Comparison of ENCODE assay signal across 13 cellular contexts in the genomic region with DNA sequence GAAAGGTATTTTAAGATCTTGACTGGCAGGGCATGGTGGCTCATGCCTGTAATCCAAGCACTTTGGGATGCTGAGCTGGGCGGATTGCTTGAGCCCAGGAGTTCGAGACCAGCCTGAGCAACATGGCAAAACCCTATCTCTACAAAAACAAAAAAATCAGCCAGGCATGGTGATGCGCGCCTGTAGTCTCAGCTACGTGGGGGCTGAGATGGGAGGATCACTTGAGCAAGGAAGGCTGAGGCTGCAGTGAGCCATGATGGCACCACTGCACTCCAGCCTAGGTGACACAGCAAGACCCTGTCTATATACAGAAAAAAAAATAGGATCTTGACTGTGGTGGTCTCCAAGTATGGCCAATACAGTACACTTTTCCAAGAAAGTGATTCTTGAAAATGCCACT.
"Had no signal": no experiment of that assay in that cellular context is flagged by ENCODE, and none has a peak within 500 bp of the region (broad histone marks: within the 10 kb centered on the region; RNA-seq: fewer than 3 reads in every experiment).

No MANE protein-coding gene starts in this region.

- H3K9me3 Mint-ChIP-seq: activated naive CD4-positive, alpha-beta T cell treated with anti-CD3 and anti-CD28 coated beads, Interleukin-2, amount 10 ng/mL, durations not matched to agents 7 days and 5 days; activated T-helper 17 cell treated with anti-CD3 and anti-CD28 coated beads, Interleukin-2, amount 50 U/mL, for 72 hours; central memory CD8-positive, alpha-beta T cell had no signal

- DNase-seq: activated CD4-positive, alpha-beta T cell treated with anti-CD3 and anti-CD28 coated beads, Interleukin-2, amount 50 U/mL, for 48 hours; activated CD8-positive, alpha-beta memory T cell treated with anti-CD3 and anti-CD28 coated beads, Interleukin-2, amount 50 U/mL, for 4 hours; activated naive CD4-positive, alpha-beta T cell treated with anti-CD3 and anti-CD28 coated beads, Interleukin-2, amount 10 ng/mL, durations not matched to agents 7 days and 5 days; amniotic stem cell; body of pancreas; hippocampal formation; kidney glomerular epithelial cell; posterior cingulate gyrus; tibial artery had no signal

- H3K4me3 Mint-ChIP-seq: activated naive CD4-positive, alpha-beta T cell treated with anti-CD3 and anti-CD28 coated beads, Interleukin-2, amount 10 ng/mL, durations not matched to agents 7 days and 5 days; activated T-helper 17 cell treated with anti-CD3 and anti-CD28 coated beads, Interleukin-2, amount 50 U/mL, for 72 hours; central memory CD8-positive, alpha-beta T cell had no signal

- H3K27me3 ChIP-seq: body of pancreas, right atrium auricular region, tibial artery had no signal

- ATAC-seq: activated T-helper 17 cell treated with anti-CD3 and anti-CD28 coated beads, Interleukin-2, amount 50 U/mL, for 72 hours; body of pancreas had no signal

- H3K27me3 Mint-ChIP-seq: activated naive CD4-positive, alpha-beta T cell treated with anti-CD3 and anti-CD28 coated beads, Interleukin-2, amount 10 ng/mL, durations not matched to agents 7 days and 5 days; activated T-helper 17 cell treated with anti-CD3 and anti-CD28 coated beads, Interleukin-2, amount 50 U/mL, for 72 hours; central memory CD8-positive, alpha-beta T cell had no signal

- H3K9me3 ChIP-seq: body of pancreas, right atrium auricular region, tibial artery had no signal

- H3K4me3 ChIP-seq: body of pancreas, right atrium auricular region, skin epidermis, tibial artery had no signal

- H3K27ac ChIP-seq: body of pancreas, right atrium auricular region, tibial artery had no signal

- H3K27ac Mint-ChIP-seq: activated naive CD4-positive, alpha-beta T cell treated with anti-CD3 and anti-CD28 coated beads, Interleukin-2, amount 10 ng/mL, durations not matched to agents 7 days and 5 days; activated T-helper 17 cell treated with anti-CD3 and anti-CD28 coated beads, Interleukin-2, amount 50 U/mL, for 72 hours had no signal
